Comparison of ENCODE assay signal across 8 cellular contexts in the genomic region with DNA sequence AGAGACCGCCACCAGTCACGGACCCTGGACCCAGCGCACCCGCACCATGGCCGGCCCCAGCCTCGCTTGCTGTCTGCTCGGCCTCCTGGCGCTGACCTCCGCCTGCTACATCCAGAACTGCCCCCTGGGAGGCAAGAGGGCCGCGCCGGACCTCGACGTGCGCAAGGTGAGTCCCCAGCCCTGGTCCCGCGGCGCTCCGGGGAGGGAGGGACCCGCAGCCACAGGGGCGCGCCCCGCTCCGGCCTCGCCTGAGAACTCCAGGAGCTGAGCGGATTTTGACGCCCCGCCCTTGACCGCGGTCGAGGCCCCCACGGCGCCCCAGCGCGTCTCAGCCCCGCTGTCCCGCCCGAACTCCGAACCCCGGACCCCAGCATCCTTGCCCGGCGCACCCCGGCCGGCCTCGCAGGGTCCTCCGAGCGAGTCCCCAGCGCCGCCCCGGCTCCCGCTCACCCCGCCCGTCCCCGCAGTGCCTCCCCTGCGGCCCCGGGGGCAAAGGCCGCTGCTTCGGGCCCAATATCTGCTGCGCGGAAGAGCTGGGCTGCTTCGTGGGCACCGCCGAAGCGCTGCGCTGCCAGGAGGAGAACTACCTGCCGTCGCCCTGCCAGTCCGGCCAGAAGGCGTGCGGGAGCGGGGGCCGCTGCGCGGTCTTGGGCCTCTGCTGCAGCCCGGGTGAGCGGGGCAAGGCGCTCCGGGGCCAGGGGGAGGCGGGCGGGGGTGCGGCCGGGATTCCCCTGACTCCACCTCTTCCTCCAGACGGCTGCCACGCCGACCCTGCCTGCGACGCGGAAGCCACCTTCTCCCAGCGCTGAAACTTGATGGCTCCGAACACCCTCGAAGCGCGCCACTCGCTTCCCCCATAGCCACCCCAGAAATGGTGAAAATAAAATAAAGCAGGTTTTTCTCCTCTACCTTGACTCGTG. TPM values are rescaled to one million over a fixed set of nuclear protein-coding genes. Genes with fewer than 3 reads are reported as not detected.
DNase-seq lines count a peak whose midpoint lies in the region; ATAC-seq and TF ChIP-seq lines count a peak whose summit lies in the region.

A gene (plus strand): TSS at position 11 of the 920 bp plus-strand sequence. CDS start 36 bp downstream, at position 47.

- H2BK120ac ChIP-seq in H9 (ENCODE audit: low read depth, low read length, poor library complexity, severe bottlenecking) = no peak within 1 kb of the TSS

- WGBS in H9 (ENCODE audit: extremely low coverage, insufficient read length, low lambda C conversion rate) = no CpG with 5 or more reads among the region's 95 CpGs
- 7 to 9% methylated on average over 94 to 95 of the region's 95 CpGs for WGBS in heart right ventricle, 2 donors

- H3K4ac ChIP-seq in H9 (ENCODE audit: low read depth, low read length) = no peak within 1 kb of the TSS

- peaks cover 56% of the 10 kb centered on the region for H3K27me3 Mint-ChIP-seq in H9 (ENCODE audit: low read depth)
- H3K27me3 Mint-ChIP-seq in activated T-cell treated with anti-CD3 and anti-CD28 coated beads, Interleukin-2, amount 50 U/mL, for 72 hours (ENCODE audit: low read depth) = no peaks in the 10 kb centered on the region

- H4K5ac ChIP-seq in H9 (ENCODE audit: insufficient read length, low read depth, low read length) = no peak within 1 kb of the TSS

- no peak within 1 kb of the TSS for H2AK5ac ChIP-seq in H9 (ENCODE audit: insufficient read length, low read length)

- no peak within 1 kb of the TSS for H2BK12ac ChIP-seq in H9 (ENCODE audit: insufficient read length, low read depth, low read length)

- peak within 1 kb of the TSS; percentile 51 to 60; a peak in 3 of 5 replicates for H3K4me3 Mint-ChIP-seq in H9
- peak within 1 kb of the TSS; percentile 82 to 83 for H3K4me3 Mint-ChIP-seq in activated T-cell treated with anti-CD3 and anti-CD28 coated beads, Interleukin-2, amount 50 U/mL, for 72 hours

- H3K23ac ChIP-seq in H9 (ENCODE audit: insufficient read length, low read depth, low read length) = no peak within 1 kb of the TSS

- H2BK5ac ChIP-seq in H9 (ENCODE audit: insufficient read length, low read length) = no peak within 1 kb of the TSS

- H3K4me1 ChIP-seq in H9 (ENCODE audit: insufficient read depth, low read length) (no peaks in the 10 kb centered on the region), heart right ventricle (peaks cover 0 to 18% (median 10%) of the 10 kb centered on the region in 9 donors)

- H3K4me1 Mint-ChIP-seq in H9 = peaks cover 6% of the 10 kb centered on the region in 2 experiments
- H3K4me1 Mint-ChIP-seq in activated T-cell treated with anti-CD3 and anti-CD28 coated beads, Interleukin-2, amount 50 U/mL, for 72 hours (ENCODE audit: low read depth) = peaks cover 30% of the 10 kb centered on the region

- TF ChIP-seq CTCF in H9 (conservative IDR thresholded peaks at IDR 0.05) (no peak), heart right ventricle (IDR thresholded peaks at IDR 0.05) (no peak)

- peak within 1 kb of the TSS; percentile 6 for H3K4me2 ChIP-seq in H9 (ENCODE audit: insufficient read depth, insufficient read length, low read length)

- intact Hi-C loops in heart right ventricle (cut with DNase I) = no loop called here

- H3K27me3 ChIP-seq in H9 (ENCODE audit: insufficient read depth, low read length) = peaks cover 9% of the 10 kb centered on the region; the same call in 1 of the 2 replicates
- H3K27me3 ChIP-seq in heart right ventricle = peaks cover 0 to 40% (median 23%) of the 10 kb centered on the region in 7 donors

- H2BK15ac ChIP-seq in H9 (ENCODE audit: low read depth, low read length) = no peak within 1 kb of the TSS

- H4K91ac ChIP-seq in H9 (ENCODE audit: insufficient read length, low read depth, low read length) = no peak within 1 kb of the TSS

- H3K79me2 ChIP-seq in H9 (ENCODE audit: insufficient read depth, low read length) = no peaks in the 10 kb centered on the region

- no peak within 1 kb of the TSS for H2AFZ ChIP-seq in H9 (ENCODE audit: low read length)

- H4K8ac ChIP-seq in H9 (replicated peaks; ENCODE audit: insufficient read length, low read depth, low read length) = no peak within 1 kb of the TSS

- H3K27ac Mint-ChIP-seq in H9 = no peak within 1 kb of the TSS; a peak in 1 of 7 replicates
- H3K27ac Mint-ChIP-seq in activated T-cell treated with anti-CD3 and anti-CD28 coated beads, Interleukin-2, amount 50 U/mL, for 72 hours = peak within 1 kb of the TSS; percentile 77

- no peak within 1 kb of the TSS for H3T11ph ChIP-seq in H9 (ENCODE audit: low read length)

- peak; percentile 77 to 87 for ATAC-seq in activated T-cell treated with anti-CD3 and anti-CD28 coated beads, Interleukin-2, amount 50 U/mL, for 72 hours (replicated peaks in 1 of 2)
- peak; percentile 53 to 87 (median 74) for ATAC-seq in heart right ventricle
- ATAC-seq in GM18505 (IDR thresholded peaks at IDR 0.05; ENCODE audit: unreplicated experiment) = no peak
- no peak for ATAC-seq in HG03159 (IDR thresholded peaks at IDR 0.05; ENCODE audit: unreplicated experiment)
- no peak for ATAC-seq in HG03039 (IDR thresholded peaks at IDR 0.05; ENCODE audit: unreplicated experiment)

- H3K36me3 ChIP-seq in heart right ventricle = no peaks in the 10 kb centered on the region

- H3K18ac ChIP-seq in H9 (ENCODE audit: insufficient read length, low read depth, low read length) = no peak within 1 kb of the TSS

- H3K4me3 ChIP-seq in heart right ventricle = peak within 1 kb of the TSS; percentile 35 to 71 (median 60)
- H3K4me3 ChIP-seq in skin epidermis = peak within 1 kb of the TSS; percentile 32 to 61 (median 56)

- no peak within 1 kb of the TSS; the same call in 1 of the 2 replicates for H3K14ac ChIP-seq in H9 (ENCODE audit: insufficient read depth, low read length)

- H3K23me2 ChIP-seq in H9 (ENCODE audit: insufficient read length, low read depth, low read length, poor library complexity, severe bottlenecking) = no peaks in the 10 kb centered on the region

- no peak for TF ChIP-seq POLR2A in GM18505 (IDR thresholded peaks at IDR 0.05; ENCODE audit: borderline replicate concordance, extremely low read depth, insufficient read depth, insufficient read length)

- no peaks in the 10 kb centered on the region for H4K20me1 ChIP-seq in H9 (ENCODE audit: control insufficient read depth, insufficient read depth, insufficient read length)

- DNase-seq in H9 (peak; percentile 77), heart right ventricle (peak; percentile 33 to 62), 8988T (no peak)
- peak; percentile 69 to 74 for DNase-seq in activated T-cell treated with anti-CD3 and anti-CD28 coated beads, Interleukin-2, amount 50 U/mL, for 72 hours

- H3K56ac ChIP-seq in H9 (ENCODE audit: insufficient read length, low read depth, low read length) = no peak within 1 kb of the TSS

- H3K9me3 ChIP-seq in H9 (ENCODE audit: control insufficient read depth, low read depth, low read length) (peaks cover 10% of the 10 kb centered on the region), heart right ventricle (no peaks in the 10 kb centered on the region)

- H3K9ac ChIP-seq in H9 (ENCODE audit: extremely low read depth, insufficient read length, low read length) = no peak within 1 kb of the TSS

- no peaks in the 10 kb centered on the region; a peak in 2 of 7 replicates for H3K36me3 Mint-ChIP-seq in H9 (ENCODE audit: insufficient read depth in 1 of 3, low read depth in 3 of 3)
- peaks cover 0 to 2% of the 10 kb centered on the region in 2 donors for H3K36me3 Mint-ChIP-seq in activated T-cell treated with anti-CD3 and anti-CD28 coated beads, Interleukin-2, amount 50 U/mL, for 72 hours (ENCODE audit: insufficient read depth in 2 of 2)

- no peak within 1 kb of the TSS for H2BK20ac ChIP-seq in H9 (ENCODE audit: low read depth, low read length, poor library complexity, severe bottlenecking)

- no peaks in the 10 kb centered on the region for H3K79me1 ChIP-seq in H9 (ENCODE audit: insufficient read depth, low read depth, low read length, poor library complexity, severe bottlenecking)

- H3K27ac ChIP-seq in H9 (ENCODE audit: insufficient read length, low read depth, low read length) (no peak within 1 kb of the TSS), heart right ventricle (peak within 1 kb of the TSS in 4 of 10 donors; percentile 9 to 66 (median 42)), skin epidermis (peak within 1 kb of the TSS in 13 of 21 experiments; percentile 39 to 83 (median 59))

- H3K9me3 Mint-ChIP-seq in H9 = peaks cover 10 to 12% of the 10 kb centered on the region in 2 experiments
- H3K9me3 Mint-ChIP-seq in activated T-cell treated with anti-CD3 and anti-CD28 coated beads, Interleukin-2, amount 50 U/mL, for 72 hours = no peaks in the 10 kb centered on the region

RNA-seq across cellular contexts. Expression of the gene that starts here (rescaled TPM):
- 0.64 TPM in 1 of 2 replicates, not detected in the other for total RNA-seq in H9 (2021)
- 1 to 10 TPM; 1.2 to 1.8 TPM for total RNA-seq in activated T-cell treated with anti-CD3 and anti-CD28 coated beads, Interleukin-2, amount 50 U/mL, for 72 hours
- 1 to 10 TPM in 1 of 10 donors, under 1 TPM in 2, not detected in 7; 0.56 to 1.3 (median 0.59) TPM for total RNA-seq in heart right ventricle
- under 1 TPM in 1 of 2 donors, not detected in 1; 0.35 TPM for polyA plus RNA-seq in heart right ventricle

Comparison
In these comparisons a context has a peak if more than half of its experiments do, and no peak if none do; other contexts are left out.
1. Peak in DNase-seq and H3K4me2 ChIP-seq in H9; RNA of the gene not detected or under 1 TPM.
2. ATAC-seq: peak in activated T-cell treated with anti-CD3 and anti-CD28 coated beads, Interleukin-2, amount 50 U/mL, for 72 hours (2 of 2) and heart right ventricle (8 of 8); none in GM18505 (single experiment), HG03159 (single experiment) and HG03039 (single experiment).